9 cellular contexts compared by ENCODE assay signal in genomic region chr4:123477804-123478209, GRCh38.
DNase-seq lines count a peak whose midpoint lies in the region; ATAC-seq and TF ChIP-seq lines count a peak whose summit lies in the region.
"Had no signal": no experiment of that assay in that cellular context is flagged by ENCODE, and none has a peak within 500 bp of the region (broad histone marks: within the 10 kb centered on the region; RNA-seq: fewer than 3 reads in every experiment).

No MANE protein-coding gene starts in this region.

- peak overlapping the region; percentile 65 to 69 for H3K27ac ChIP-seq in breast epithelium
- H3K27ac ChIP-seq: A549 had no signal

- no peak for TF ChIP-seq CTCF in breast epithelium (IDR thresholded peaks at IDR 0.05)

- no peaks in the 10 kb centered on the region for H3K9me3 ChIP-seq in breast epithelium
- H3K9me3 ChIP-seq: A549 had no signal

- H3K36me3 ChIP-seq in breast epithelium = no peaks in the 10 kb centered on the region

- DNase-seq in NOMO-1 (lab: John Stamatoyannopoulos, UW; ENCODE audit: unreplicated experiment in 2 of 2) = peak; percentile 12 to 16
- no peak for DNase-seq in NOMO-1 treated with dmso at 0.1 percent for 144 hours (lab: John Stamatoyannopoulos, UW; ENCODE audit: unreplicated experiment)
- peak; percentile 94 for DNase-seq in RPMI7951 (ENCODE audit: low read depth)
- DNase-seq in breast epithelium (ENCODE audit: low spot score in 2 of 2) = no peak
- peak; percentile 24 to 31 for DNase-seq in stimulated activated CD4-positive, alpha-beta T cell treated with anti-CD3 and anti-CD28 coated beads, Interleukin-15, amount 100 ng/mL, for 48 hours (ENCODE audit: low read depth in 2 of 2)
- DNase-seq in NCI-H2196 treated with DMSO at 0.1 percent for 48 hours (lab: John Stamatoyannopoulos, UW; ENCODE audit: unreplicated experiment) = no peak
- DNase-seq in AG08396 (ENCODE audit: low spot score) = no peak
- DNase-seq in left lobe of liver (ENCODE audit: low spot score) = no peak

- no peak for TF ChIP-seq POLR2A in breast epithelium (IDR thresholded peaks at IDR 0.05)

- no peaks in the 10 kb centered on the region for H3K4me1 ChIP-seq in breast epithelium

- intact Hi-C loops in breast epithelium (cut with DNase I; ENCODE audit: low total_unique reads) = no loop called here

- ATAC-seq in left lobe of liver = no peak
- ATAC-seq: A549 had no signal

- H3K4me3 ChIP-seq in breast epithelium = no peak overlapping the region
- H3K4me3 ChIP-seq: A549 had no signal

- no peaks in the 10 kb centered on the region for H3K27me3 ChIP-seq in breast epithelium

Comparison
In these comparisons a context has a peak if more than half of its experiments do, and no peak if none do; other contexts are left out.
1. DNase-seq: peak in NOMO-1 (2 of 2), RPMI7951 (single experiment) and stimulated activated CD4-positive, alpha-beta T cell treated with anti-CD3 and anti-CD28 coated beads, Interleukin-15, amount 100 ng/mL, for 48 hours (2 of 2); none in NOMO-1 treated with dmso at 0.1 percent for 144 hours (single experiment), breast epithelium (0 of 2), NCI-H2196 treated with DMSO at 0.1 percent for 48 hours (single experiment), AG08396 (single experiment) and left lobe of liver (single experiment).